In the genomic region with DNA sequence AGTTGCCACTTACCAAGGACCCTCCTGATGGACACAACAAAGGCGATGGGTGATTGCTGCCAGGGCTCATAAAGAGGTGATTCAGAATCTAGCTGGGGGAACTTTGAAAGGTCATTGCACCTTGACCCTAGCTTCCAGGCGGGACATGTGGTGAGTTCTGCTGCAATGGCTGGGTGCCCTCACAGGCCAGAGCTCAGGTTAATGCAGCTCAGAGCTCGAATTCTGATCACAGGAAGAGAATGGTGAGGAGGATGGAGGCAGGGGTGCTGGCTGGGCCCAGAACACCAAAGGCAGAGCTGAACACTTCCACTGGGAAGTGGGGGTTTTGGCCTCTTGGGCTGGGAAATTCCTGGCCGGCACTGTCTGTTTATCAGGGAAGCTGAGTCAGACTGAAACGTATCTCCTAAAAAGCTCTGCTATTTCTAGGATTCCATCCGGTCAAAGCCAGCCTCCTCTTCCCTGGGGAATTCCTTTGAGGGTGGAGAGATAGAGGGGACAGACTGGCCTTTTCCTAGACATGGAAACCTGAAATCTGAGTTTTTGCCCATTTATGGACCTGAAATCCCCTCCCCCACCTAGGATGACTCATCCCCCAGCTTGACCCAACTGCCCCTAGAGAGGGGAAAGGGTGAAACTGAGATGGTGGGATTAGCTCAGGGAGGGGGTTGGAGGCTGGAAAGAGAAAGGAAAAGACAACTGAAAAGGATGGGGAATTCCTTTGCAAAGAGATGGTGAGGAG, we compare ENCODE assay signal across 8 cellular contexts. TPM values are rescaled to one million over a fixed set of nuclear protein-coding genes. Genes with fewer than 3 reads are reported as not detected.
A peak's percentile ranks its signal among the peaks of the same experiment; 100 is the strongest.
DNase-seq lines count a peak whose midpoint lies in the region; ATAC-seq, FAIRE-seq and TF ChIP-seq lines count a peak whose summit lies in the region.

No MANE protein-coding gene starts in this region.

- peak; percentile 61 to 85 for DNase-seq in SW 1271 (lab: John Stamatoyannopoulos, UW)
- DNase-seq in heart right ventricle: peak in 1 of 2 donors; percentile 67
- DNase-seq in pulmonary artery endothelial cell (ENCODE audit: low read depth, low spot score): peak; percentile 84
- DNase-seq in cerebellar nuclear complex (lab: John Stamatoyannopoulos, UW): no peak
- no peak for DNase-seq in GM13977 (ENCODE audit: low spot score)
- no peak for DNase-seq in T-helper 2 cell

- intact Hi-C loops in heart right ventricle (cut with DNase I): no loop called here

- peak overlapping the region in 8 of 10 donors; percentile 23 to 73 (median 56) for H3K27ac ChIP-seq in heart right ventricle

- ATAC-seq in heart right ventricle (peak; percentile 77 to 92 (median 82)), HG03280 (IDR thresholded peaks at IDR 0.05; ENCODE audit: unreplicated experiment) (no peak)

- TF ChIP-seq CTCF in heart right ventricle (IDR thresholded peaks at IDR 0.05) (no peak), GM13977 (IDR thresholded peaks at IDR 0.05; ENCODE audit: extremely low read depth, insufficient read depth, missing control alignments) (no peak)

- in situ Hi-C loops in GM13977 (cut with MboI; ENCODE audit: low pct_unique_long_range_greater_than_20kb, low sequenced_read_pairs, unreplicated experiment): no loop called here

- peak; percentile 81 for FAIRE-seq in G401.6 (lab: Jason Lieb, UNC)

- H3K4me3 ChIP-seq in heart right ventricle: no peak overlapping the region

- H3K36me3 ChIP-seq in heart right ventricle: no peaks in the 10 kb centered on the region

- no peaks in the 10 kb centered on the region for H3K9me3 ChIP-seq in heart right ventricle

- WGBS in heart right ventricle, 2 donors: 39 to 59% methylated on average over 6 of the region's 6 CpGs

- H3K27me3 ChIP-seq in heart right ventricle: no peaks in the 10 kb centered on the region

- H3K4me1 ChIP-seq in heart right ventricle: peaks cover 6 to 33% (median 17%) of the 10 kb centered on the region in 9 donors

RNA-seq across cellular contexts. Expression of gene NUAK2, which starts 27.2 kb away (rescaled TPM):
- total RNA-seq in heart right ventricle (1 to 10 TPM in 2 of 10 donors, under 1 TPM in 8; 0.25 to 3.1 (median 0.56) TPM), pulmonary artery endothelial cell (1.2 and 1.8 TPM in 2 replicates)
- under 1 TPM; 0.29 to 0.45 TPM for polyA plus RNA-seq in heart right ventricle

Comparison
In these comparisons a context has a peak if more than half of its experiments do, and no peak if none do; other contexts are left out.
1. DNase-seq: peak in SW 1271 (2 of 2) and pulmonary artery endothelial cell (single experiment); none in cerebellar nuclear complex (0 of 2), GM13977 (single experiment) and T-helper 2 cell (0 of 5).